12 cellular contexts compared by ENCODE assay signal in genomic region chr9:109793196-109793595, GRCh38. TPM values are rescaled to one million over a fixed set of nuclear protein-coding genes. Genes with fewer than 3 reads are reported as not detected.
A peak's percentile ranks its signal among the peaks of the same experiment; 100 is the strongest.
DNase-seq lines count a peak whose midpoint lies in the region; ATAC-seq, FAIRE-seq and TF ChIP-seq lines count a peak whose summit lies in the region.
"Had no signal": no experiment of that assay in that cellular context is flagged by ENCODE, and none has a peak within 500 bp of the region (broad histone marks: within the 10 kb centered on the region; RNA-seq: fewer than 3 reads in every experiment).

No MANE protein-coding gene starts in this region.

- no peak for TF ChIP-seq CTCF in brain microvascular endothelial cell (IDR thresholded peaks at IDR 0.05; ENCODE audit: low read depth, low read length, missing control alignments)
- no peak for TF ChIP-seq CTCF in HepG2 (CRISPR knock-in tag; IDR thresholded peaks at IDR 0.05)

- no peak for TF ChIP-seq RAD21 in HepG2 (CRISPR knock-in tag; IDR thresholded peaks at IDR 0.05)

- no peak for TF ChIP-seq POLR2A in HepG2 (IDR thresholded peaks at IDR 0.05; ENCODE audit: insufficient read depth in 1 of 2, low read depth in 2 of 2, low read length in 2 of 2)

- TF ChIP-seq EP300 in HepG2 (IDR thresholded peaks at IDR 0.05; ENCODE audit: low read depth in 2 of 2, low read length in 2 of 2) = no peak
- no peak for TF ChIP-seq EP300 in HepG2 (CRISPR knock-in tag; IDR thresholded peaks at IDR 0.05; ENCODE audit: borderline replicate concordance)

- no peaks in the 10 kb centered on the region for H3K9me3 ChIP-seq in HepG2 (ENCODE audit: low read length)

- FAIRE-seq in HTR-8/SVneo (lab: Jason Lieb, UNC) = peak; percentile 97
- no peak for FAIRE-seq in HepG2 (lab: Jason Lieb, UNC)
- FAIRE-seq in urothelium cell line (lab: Jason Lieb, UNC) = no peak
- FAIRE-seq: GM12878 had no signal

- no peak overlapping the region for H3K9ac ChIP-seq in HepG2 (ENCODE audit: insufficient read depth, low read depth, low read length)

- H3K4me3 Mint-ChIP-seq in stimulated activated naive CD8-positive, alpha-beta T cell treated with anti-CD3 and anti-CD28 coated beads, Interleukin-15, amount 100 ng/mL, for 72 hours = no peak overlapping the region
- H3K4me3 Mint-ChIP-seq: endodermal cell had no signal

- H3K36me3 ChIP-seq in brain microvascular endothelial cell (replicated peaks) (no peaks in the 10 kb centered on the region), HepG2 (replicated peaks in 1 of 2; ENCODE audit: control insufficient read depth in 1 of 2, insufficient read depth in 2 of 2, low read length in 2 of 2) (no peaks in the 10 kb centered on the region)

- H3K27ac ChIP-seq in brain microvascular endothelial cell (peak overlapping the region; percentile 83), HepG2 (ENCODE audit: extremely low read length, insufficient read depth, low read length) (no peak overlapping the region)
- H3K27ac ChIP-seq: HL-60 had no signal

- CTCF ChIA-PET in HepG2 (lab: Yijun Ruan, JAX; ENCODE audit: low intra/inter-chr PET ratio, low total read pairs) (no interaction called here), HEK293T (lab: Yijun Ruan, JAX) (no interaction called here)

- H3K27me3 ChIP-seq in brain microvascular endothelial cell (replicated peaks) (no peaks in the 10 kb centered on the region), HepG2 (ENCODE audit: control insufficient read depth in 1 of 2, insufficient read depth in 2 of 2, low read length in 2 of 2) (no peaks in the 10 kb centered on the region)

- H3K79me2 ChIP-seq in HepG2 (ENCODE audit: insufficient read depth, low read length) = no peaks in the 10 kb centered on the region

- no peaks in the 10 kb centered on the region for H4K20me1 ChIP-seq in HepG2 (ENCODE audit: insufficient read depth, low read length)

- peak overlapping the region in 1 of 2 donors; percentile 19 for H3K27ac Mint-ChIP-seq in stimulated activated naive CD8-positive, alpha-beta T cell treated with anti-CD3 and anti-CD28 coated beads, Interleukin-15, amount 100 ng/mL, for 72 hours
- H3K27ac Mint-ChIP-seq: endodermal cell had no signal

- H3K4me2 ChIP-seq in HepG2 (ENCODE audit: low read depth, low read length) = no peak overlapping the region

- H2AFZ ChIP-seq in HepG2 (ENCODE audit: low read length) = no peak overlapping the region

- ATAC-seq in HepG2 = peak; percentile 57
- ATAC-seq in GM18870 (IDR thresholded peaks at IDR 0.05; ENCODE audit: unreplicated experiment) = no peak
- ATAC-seq in stimulated activated naive CD8-positive, alpha-beta T cell treated with anti-CD3 and anti-CD28 coated beads, Interleukin-15, amount 100 ng/mL, for 72 hours = no peak
- ATAC-seq: GM12878 had no signal

- POLR2A ChIA-PET in HepG2 (lab: Yijun Ruan, JAX) (no interaction called here), HEK293T (lab: Yijun Ruan, JAX) (interaction anchor here (0.5 kb wide), 1 partner anchor 39 kb away, joined by 3 read pairs; no protein-coding TSS in a partner anchor)

- H3K4me1 Mint-ChIP-seq in stimulated activated naive CD8-positive, alpha-beta T cell treated with anti-CD3 and anti-CD28 coated beads, Interleukin-15, amount 100 ng/mL, for 72 hours = no peaks in the 10 kb centered on the region

- intact Hi-C loops in HepG2 (cut with micrococcal nuclease; ENCODE audit: unreplicated experiment) = no loop called here

- H3K4me1 ChIP-seq in HepG2 (ENCODE audit: insufficient read depth, low read length) = peaks cover 14% of the 10 kb centered on the region

- BruUV-seq in HepG2 (replicated peaks; lab: Mats Ljungman, UMichigan) = no TSS peak

- in situ Hi-C loops in brain microvascular endothelial cell (cut with HindIII; ENCODE audit: low pct_ligation_motif_present, low sequenced_read_pairs) (no loop called here), HepG2 (cut with HindIII; ENCODE audit: extremely low pct_ligation_motif_present, low pct_unique_long_range_greater_than_20kb) (no loop called here)

- peaks cover 0 to 5% of the 10 kb centered on the region in 2 donors for H3K9me3 Mint-ChIP-seq in stimulated activated naive CD8-positive, alpha-beta T cell treated with anti-CD3 and anti-CD28 coated beads, Interleukin-15, amount 100 ng/mL, for 72 hours
- H3K9me3 Mint-ChIP-seq: endodermal cell had no signal

- H3K4me3 ChIP-seq in brain microvascular endothelial cell (ENCODE audit: low read depth, low read length) (no peak overlapping the region), HepG2 (replicated peaks in 1 of 3; ENCODE audit: insufficient read depth in 1 of 3, low read depth in 2 of 3, low read length in 3 of 3) (no peak overlapping the region)
- H3K4me3 ChIP-seq: GM12878 had no signal

- H3K27me3 Mint-ChIP-seq in stimulated activated naive CD8-positive, alpha-beta T cell treated with anti-CD3 and anti-CD28 coated beads, Interleukin-15, amount 100 ng/mL, for 72 hours = no peaks in the 10 kb centered on the region

- DNase-seq in HTR-8/SVneo (ENCODE audit: insufficient read length, low spot score) = peak; percentile 88
- peak; percentile 91 for DNase-seq in brain microvascular endothelial cell
- DNase-seq in HepG2 (ENCODE audit: low spot score) = no peak
- peak; percentile 84 for DNase-seq in urothelium cell line (ENCODE audit: low spot score)
- no peak for DNase-seq in stimulated activated naive CD8-positive, alpha-beta T cell treated with anti-CD3 and anti-CD28 coated beads, Interleukin-15, amount 100 ng/mL, for 72 hours
- no peak for DNase-seq in HEK293T (ENCODE audit: extremely low spot score)
- DNase-seq: activated T-cell treated with anti-CD3 and anti-CD28 coated beads, Interleukin-2, amount 50 U/mL, for 1 hour; endodermal cell; NCI-H2171 treated with DMSO at 0.1 percent for 48 hours had no signal

TF ChIP-seq in HepG2, 621 proteins besides CTCF, POLR2A, EP300 and RAD21:
- TF ChIP-seq MTA1 (CRISPR knock-in tag; IDR thresholded peaks at IDR 0.05; ENCODE audit: borderline replicate concordance) (no peak), FOSL2 (CRISPR knock-in tag; IDR thresholded peaks at IDR 0.05) (peak; percentile 47)

TF ChIP-seq in HEK293T, 16 proteins besides CTCF, POLR2A, EP300 and RAD21:
- TF ChIP-seq FOXA1 (IDR thresholded peaks at IDR 0.05) (no peak), TARDBP (IDR thresholded peaks at IDR 0.05) (no peak), HDGF (IDR thresholded peaks at IDR 0.05; ENCODE audit: borderline replicate concordance) (no peak), NFRKB (IDR thresholded peaks at IDR 0.05) (no peak), CTBP1 (IDR thresholded peaks at IDR 0.05; ENCODE audit: borderline replicate concordance) (no peak), BHLHE40 (IDR thresholded peaks at IDR 0.05; ENCODE audit: borderline replicate concordance) (no peak), SP1 (IDR thresholded peaks at IDR 0.05) (no peak), ELF4 (IDR thresholded peaks at IDR 0.05) (no peak), LEF1 (IDR thresholded peaks at IDR 0.05; ENCODE audit: borderline replicate concordance) (no peak), FOXK2 (IDR thresholded peaks at IDR 0.05) (no peak), L3MBTL2 (conservative IDR thresholded peaks at IDR 0.05) (no peak), ARNT (IDR thresholded peaks at IDR 0.05) (no peak), FOXM1 (IDR thresholded peaks at IDR 0.05; ENCODE audit: borderline replicate concordance) (no peak), ZNF384 (IDR thresholded peaks at IDR 0.05) (no peak), SUZ12 (IDR thresholded peaks at IDR 0.05) (no peak)
- TF ChIP-seq, protein P1, sequence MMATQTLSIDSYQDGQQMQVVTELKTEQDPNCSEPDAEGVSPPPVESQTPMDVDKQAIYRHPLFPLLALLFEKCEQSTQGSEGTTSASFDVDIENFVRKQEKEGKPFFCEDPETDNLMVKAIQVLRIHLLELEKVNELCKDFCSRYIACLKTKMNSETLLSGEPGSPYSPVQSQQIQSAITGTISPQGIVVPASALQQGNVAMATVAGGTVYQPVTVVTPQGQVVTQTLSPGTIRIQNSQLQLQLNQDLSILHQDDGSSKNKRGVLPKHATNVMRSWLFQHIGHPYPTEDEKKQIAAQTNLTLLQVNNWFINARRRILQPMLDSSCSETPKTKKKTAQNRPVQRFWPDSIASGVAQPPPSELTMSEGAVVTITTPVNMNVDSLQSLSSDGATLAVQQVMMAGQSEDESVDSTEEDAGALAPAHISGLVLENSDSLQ (IDR thresholded peaks at IDR 0.05) = no peak

RNA-seq across cellular contexts. Expression of gene PALM2AKAP2, which starts 13.2 kb away (rescaled TPM):
- 1.5 and 1.8 TPM in 2 replicates for total RNA-seq in HepG2 (2016; rRNA removed; fragmentation: Illumina TruSeq; extraction: Trizol)
- 0.18 TPM in 1 of 2 replicates, not detected in the other for total RNA-seq in HepG2 (2016; cell fraction: cytosol; rRNA removed; fragmentation: Illumina TruSeq; extraction: Trizol; ENCODE audit: low read depth)
- total RNA-seq in HepG2 (2016; cell fraction: insoluble cytoplasmic fraction; rRNA removed; fragmentation: Illumina TruSeq; extraction: Trizol) = 1.1 and 1.7 TPM in 2 replicates
- 0.56 and 1.2 TPM in 2 replicates for total RNA-seq in HepG2 (2016; cell fraction: membrane; rRNA removed; fragmentation: Illumina TruSeq; extraction: Trizol)
- 0.34 and 0.87 TPM in 2 replicates for total RNA-seq in HepG2 (2016; cell fraction: nucleus; rRNA removed; fragmentation: Illumina TruSeq; extraction: Trizol)
- 0.14 and 0.25 TPM in 2 replicates for polyA plus RNA-seq in HepG2 (2011; rRNA removed)
- 0.11 and 0.24 TPM in 2 replicates for polyA plus RNA-seq in HepG2 (2011; cell fraction: cytosol; rRNA removed)
- 0.16 and 0.31 TPM in 2 replicates for polyA plus RNA-seq in HepG2 (2011; cell fraction: nucleus; rRNA removed)
- 0.63 and 0.75 TPM in 2 replicates for polyA plus RNA-seq in HepG2 (2012)
- polyA plus RNA-seq in HepG2 (2016; cell fraction: cytosol; fragmentation: Illumina TruSeq; extraction: Trizol; ENCODE audit: low read depth) = not detected in 2 replicates
- 0.19 TPM in 1 of 2 replicates, not detected in the other for polyA plus RNA-seq in HepG2 (2016; cell fraction: insoluble cytoplasmic fraction; fragmentation: Illumina TruSeq; extraction: Trizol; ENCODE audit: low read depth)
- not detected in 2 replicates for polyA plus RNA-seq in HepG2 (2016; cell fraction: membrane; fragmentation: Illumina TruSeq; extraction: Trizol; ENCODE audit: low read depth)
- polyA plus RNA-seq in HepG2 (2016; cell fraction: nucleus; fragmentation: Illumina TruSeq; extraction: Trizol; ENCODE audit: insufficient read depth, low read depth) = 0.26 and 0.41 TPM in 2 replicates
- polyA minus RNA-seq in HepG2 (2011; rRNA and poly(A)+ RNA removed; ENCODE audit: low replicate concordance) = 0.04 TPM in 1 of 2 replicates, not detected in the other
- polyA minus RNA-seq in HepG2 (2011; cell fraction: cytosol; rRNA and poly(A)+ RNA removed) = 0.20 and 0.88 TPM in 2 replicates
- polyA minus RNA-seq in HepG2 (2011; cell fraction: nucleus; rRNA and poly(A)+ RNA removed) = 0.87 and 1.5 TPM in 2 replicates
- total RNA-seq: GM12878 had no signal

Comparison
In these comparisons a context has a peak if more than half of its experiments do, and no peak if none do; other contexts are left out.
1. DNase-seq: peak in HTR-8/SVneo (single experiment), brain microvascular endothelial cell (single experiment) and urothelium cell line (single experiment); none in HepG2 (single experiment), stimulated activated naive CD8-positive, alpha-beta T cell treated with anti-CD3 and anti-CD28 coated beads, Interleukin-15, amount 100 ng/mL, for 72 hours (0 of 2) and HEK293T (single experiment).